In the genomic region with DNA sequence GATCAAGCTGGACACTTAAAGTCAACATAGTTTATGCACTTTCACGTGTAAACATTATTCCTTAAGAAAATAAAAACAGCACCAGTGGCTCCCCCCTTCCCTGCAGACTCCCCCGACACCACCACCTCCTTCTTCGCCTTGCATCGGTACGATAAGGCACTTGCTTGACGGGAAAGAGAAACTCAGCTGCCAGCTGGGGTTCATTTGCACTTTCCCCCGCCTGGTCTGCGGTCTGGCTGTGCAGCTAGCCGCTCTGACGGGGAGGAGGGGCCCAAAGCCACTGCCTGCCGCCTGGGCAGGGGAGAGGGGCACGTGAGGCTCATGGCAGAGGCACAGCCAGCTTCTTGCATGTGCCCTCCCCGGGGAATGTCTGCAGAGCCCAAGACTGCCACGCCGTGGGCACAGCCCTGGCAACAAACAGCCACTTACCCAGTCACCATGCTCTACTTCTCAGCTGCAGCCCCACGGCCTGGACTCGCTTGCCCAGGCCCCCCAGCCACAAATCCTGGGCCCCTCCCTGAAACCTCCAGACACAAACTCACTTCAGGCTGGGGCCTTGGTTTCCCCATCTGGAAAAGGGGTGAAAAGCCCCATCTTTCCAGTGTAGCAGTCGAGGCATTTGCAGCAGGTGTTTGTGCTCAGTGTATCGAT, we compare ENCODE assay signal across 8 cellular contexts. TPM values are rescaled to one million over a fixed set of nuclear protein-coding genes. Genes with fewer than 3 reads are reported as not detected.
DNase-seq lines count a peak whose midpoint lies in the region; ATAC-seq and TF ChIP-seq lines count a peak whose summit lies in the region.

No MANE protein-coding gene starts in this region.

- TF ChIP-seq CTCF in right lobe of liver (IDR thresholded peaks at IDR 0.05), result peak in 1 of 4 donors; percentile 32

- WGBS in right lobe of liver (ENCODE audit: insufficient coverage, low coverage, low lambda C conversion rate, missing lambda C conversion rate), result 14% methylated on average over 14 of the region's 19 CpGs

- peak; percentile 43 for TF ChIP-seq POLR2A in GM18505 (IDR thresholded peaks at IDR 0.05; ENCODE audit: borderline replicate concordance, extremely low read depth, insufficient read depth, insufficient read length)
- no peak for TF ChIP-seq POLR2A in right lobe of liver (IDR thresholded peaks at IDR 0.05)

- H3K9me3 ChIP-seq in right lobe of liver, result no peaks in the 10 kb centered on the region

- DNase-seq in NCI-H2029 treated with DMSO at 0.1 percent for 48 hours (lab: John Stamatoyannopoulos, UW), result peak; percentile 45
- DNase-seq in cerebellum (ENCODE audit: low spot score), result peak; percentile 43
- peak; percentile 58 to 85 (median 70) for DNase-seq in right lobe of liver
- DNase-seq in stimulated activated CD4-positive, alpha-beta T cell treated with anti-CD3 and anti-CD28 coated beads, TNF-alpha, amount 100 ng/mL, for 48 hours (ENCODE audit: low read depth in 3 of 3), result peak; percentile 30 to 55 (median 43)
- DNase-seq in NCI-H82 treated with DMSO at 0.1 percent for 48 hours (lab: John Stamatoyannopoulos, UW; ENCODE audit: unreplicated experiment), result no peak

- peak overlapping the region in 1 of 3 donors; percentile 35 for H3K27ac ChIP-seq in right lobe of liver

- H3K27me3 ChIP-seq in right lobe of liver, result no peaks in the 10 kb centered on the region

- no peaks in the 10 kb centered on the region for H3K36me3 ChIP-seq in right lobe of liver

- ATAC-seq in GM18505 (IDR thresholded peaks at IDR 0.05; ENCODE audit: unreplicated experiment) (peak; percentile 59), HG02642 (IDR thresholded peaks at IDR 0.05; ENCODE audit: poor library complexity, unreplicated experiment) (peak; percentile 85), right lobe of liver (peak; percentile 79 to 90 (median 84))
- ATAC-seq in activated CD4-positive, CD25-positive, alpha-beta regulatory T cell treated with anti-CD3 and anti-CD28 coated beads, Interleukin-2, amount 50 U/mL, for 24 hours, result peak; percentile 85

- H3K4me3 ChIP-seq in right lobe of liver, result peak overlapping the region in 1 of 3 donors; percentile 14

- intact Hi-C loops in right lobe of liver (cut with DNase I), result no loop called here

- peaks cover 0 to 22% (median 4%) of the 10 kb centered on the region in 4 donors for H3K4me1 ChIP-seq in right lobe of liver

RNA-seq across cellular contexts. Expression of a gene that starts 16.5 kb away (rescaled TPM):
- total RNA-seq in cerebellum (not detected), right lobe of liver (not detected)

RNA-seq across cellular contexts. Expression of a gene that starts 21.3 kb away (rescaled TPM):
- total RNA-seq in cerebellum (not detected), right lobe of liver (not detected)

RNA-seq across cellular contexts. Expression of a gene that starts 24.2 kb away (rescaled TPM):
- total RNA-seq in cerebellum (not detected), right lobe of liver (not detected)

RNA-seq across cellular contexts. Expression of a gene that starts 28.5 kb away (rescaled TPM):
- total RNA-seq in cerebellum (not detected), right lobe of liver (not detected)

RNA-seq across cellular contexts. Expression of a gene that starts 41.6 kb away (rescaled TPM):
- total RNA-seq in cerebellum, result 3.2 TPM
- total RNA-seq in right lobe of liver, result 10 to 100 TPM in 3 of 6 experiments, 1 to 10 TPM in 2, under 1 TPM in 1; 0.88 to 26.6 (median 10.9) TPM
